22 cellular contexts compared by ENCODE assay signal in the genomic region with DNA sequence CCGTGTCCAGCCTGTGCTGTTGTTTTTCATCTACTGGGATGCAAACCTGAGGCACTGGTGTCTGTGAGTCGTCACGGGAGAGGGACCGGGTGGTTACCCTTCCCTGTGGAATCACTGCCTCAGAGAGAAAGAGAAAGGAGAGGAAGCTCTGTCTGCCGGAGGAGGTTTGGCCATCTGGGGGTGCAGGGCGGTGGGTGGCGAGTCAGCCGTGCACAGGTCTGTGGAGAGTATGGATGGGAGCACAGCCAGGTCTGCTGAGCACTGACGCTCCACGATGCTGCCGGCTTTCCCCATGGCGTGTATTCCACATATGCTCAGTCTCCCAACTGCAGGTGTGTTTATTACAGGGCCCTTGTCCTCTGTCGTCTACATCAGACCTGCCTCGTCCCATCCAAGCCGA.
"Had no signal": no experiment of that assay in that cellular context is flagged by ENCODE, and none has a peak within 500 bp of the region (broad histone marks: within the 10 kb centered on the region; RNA-seq: fewer than 3 reads in every experiment).

No MANE protein-coding gene starts in this region.

- H3K9me3 ChIP-seq: SK-N-SH had no signal

- H3K9ac ChIP-seq: SK-N-SH had no signal

- ATAC-seq: Panc1, PC-3 had no signal

- DNase-seq: KBM-7; MV-4-11; NCI-H1048; NCI-H1105; NCI-H1417; NCI-H1436 treated with DMSO at 0.1 percent for 48 hours; NCI-H1694 treated with DMSO at 0.1 percent for 48 hours; NCI-H2029; NCI-H2081 treated with DMSO at 0.1 percent for 48 hours; NCI-H2171; NCI-H226; NCI-H446; NCI-H510A; NCI-H524 treated with DMSO at 0.1 percent for 48 hours; NCI-H69; NCI-H774; NK-92 treated with Interleukin-12 subunit alpha and Interleukin-12 subunit beta, amount 100 ng/mL, for 24 hours; PC-3; SHP77; SK-N-SH had no signal

- H3K4me2 ChIP-seq: SK-N-SH had no signal

- H3K27ac ChIP-seq: RWPE1 had no signal
